Comparison of ENCODE assay signal across 17 cellular contexts in the genomic region with DNA sequence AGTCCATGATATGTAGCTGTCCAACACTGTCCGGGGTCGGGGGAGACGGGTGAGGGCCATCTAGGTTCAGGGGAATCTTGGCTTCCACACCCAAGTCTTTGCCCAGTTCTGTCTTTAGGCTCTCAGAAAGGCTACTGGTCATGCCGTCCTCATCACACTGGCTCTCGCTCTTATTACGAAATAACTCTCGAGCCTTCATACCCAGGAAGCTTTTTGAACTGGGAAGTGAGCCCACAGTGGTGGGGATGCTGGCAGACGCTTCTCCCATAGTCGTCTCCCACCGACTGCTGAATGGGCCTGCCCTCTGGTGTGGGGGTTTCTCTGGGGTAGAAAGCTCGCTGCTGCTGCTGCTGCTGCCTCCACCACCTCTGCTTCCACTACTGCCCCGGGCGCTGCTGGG. TPM values are rescaled to one million over a fixed set of nuclear protein-coding genes. Genes with fewer than 3 reads are reported as not detected.
DNase-seq lines count a peak whose midpoint lies in the region; ATAC-seq, FAIRE-seq and TF ChIP-seq lines count a peak whose summit lies in the region.
"Had no signal": no experiment of that assay in that cellular context is flagged by ENCODE, and none has a peak within 500 bp of the region (broad histone marks: within the 10 kb centered on the region; RNA-seq: fewer than 3 reads in every experiment).

No MANE protein-coding gene starts in this region.

- H3K4me3 ChIP-seq in A673 (ENCODE audit: low read depth, low read length, poor library complexity, severe bottlenecking) (no peak overlapping the region), OCI-LY7 (ENCODE audit: low read depth, low read length, poor library complexity, severe bottlenecking) (no peak overlapping the region), endothelial cell of umbilical vein (replicated peaks in 1 of 3; ENCODE audit: insufficient read depth in 1 of 3, low read depth in 1 of 3, low read length in 3 of 3) (no peak overlapping the region)

- H3K4me1 ChIP-seq in A673 (ENCODE audit: insufficient read depth, low read length, poor library complexity, severe bottlenecking): no peaks in the 10 kb centered on the region
- H3K4me1 ChIP-seq in OCI-LY7 (ENCODE audit: insufficient read depth, low read length, poor library complexity, severe bottlenecking): no peaks in the 10 kb centered on the region
- no peaks in the 10 kb centered on the region for H3K4me1 ChIP-seq in endothelial cell of umbilical vein (ENCODE audit: control insufficient read depth, extremely low read depth, insufficient read depth, low read length)

- H3K36me3 ChIP-seq in A673 (ENCODE audit: insufficient read depth, low read length, poor library complexity, severe bottlenecking) (peaks cover 34% of the 10 kb centered on the region), OCI-LY7 (ENCODE audit: insufficient read depth, low read length) (peaks cover 62% of the 10 kb centered on the region), endothelial cell of umbilical vein (ENCODE audit: control insufficient read depth in 2 of 2, extremely low read depth in 1 of 2, insufficient read depth in 2 of 2, low read length in 2 of 2) (peaks cover 11 to 40% of the 10 kb centered on the region in 2 experiments)

- BruUV-seq in A673 (replicated peaks; lab: Mats Ljungman, UMichigan) (TSS peak; percentile 15), OCI-LY7 (replicated peaks; lab: Mats Ljungman, UMichigan) (TSS peak; percentile 17), endothelial cell of umbilical vein (replicated peaks; lab: Mats Ljungman, UMichigan) (TSS peak; percentile 6)

- H3K9me3 ChIP-seq in A673 (ENCODE audit: low read depth, low read length, poor library complexity, severe bottlenecking) (no peaks in the 10 kb centered on the region), OCI-LY7 (ENCODE audit: low read length) (no peaks in the 10 kb centered on the region), endothelial cell of umbilical vein (replicated peaks; ENCODE audit: control insufficient read depth, insufficient read depth, low read length) (no peaks in the 10 kb centered on the region)

- DNase-seq in A673 (ENCODE audit: low spot score) (no peak), OCI-LY7 (ENCODE audit: low spot score) (no peak), endothelial cell of umbilical vein (ENCODE audit: low read depth, low spot score) (no peak), substantia nigra (lab: John Stamatoyannopoulos, UW) (no peak), iPS-NIHi11 (ENCODE audit: low spot score) (no peak), NCI-H1048 (lab: John Stamatoyannopoulos, UW) (no peak)
- DNase-seq: AML-193, COR-L47, MM.1S, NCI-H1105, NCI-H2107, NCI-H226, NCI-H526 treated with DMSO at 0.1 percent for 48 hours, SHP77 treated with DMSO at 0.1 percent for 48 hours had no signal

- H3K27ac ChIP-seq in A673 (ENCODE audit: low read depth, low read length, poor library complexity, severe bottlenecking) (no peak overlapping the region), OCI-LY7 (ENCODE audit: low read depth, low read length, poor library complexity, severe bottlenecking) (no peak overlapping the region), endothelial cell of umbilical vein (ENCODE audit: insufficient read depth, low read depth, low read length) (no peak overlapping the region), substantia nigra (ENCODE audit: low read depth, low read length, poor library complexity, severe bottlenecking) (peak overlapping the region; percentile 54)

- H3K4me2 ChIP-seq in OCI-LY7 (ENCODE audit: low read length) (no peak overlapping the region), endothelial cell of umbilical vein (ENCODE audit: insufficient read depth, low read length) (no peak overlapping the region)

- POLR2A ChIA-PET in A673 (lab: Charles Lee; ENCODE audit: low non-redundant PET) (no interaction called here), OCI-LY7 (lab: Charles Lee) (interaction anchor here (0.7 kb wide), 1 partner anchor 29 kb away, joined by 3 read pairs; no protein-coding TSS in a partner anchor), endothelial cell of umbilical vein (lab: Charles Lee) (no interaction called here)

- CTCF ChIA-PET in A673 (lab: Charles Lee) (no interaction called here), OCI-LY7 (lab: Charles Lee; ENCODE audit: unreplicated experiment) (no interaction called here), endothelial cell of umbilical vein (lab: Charles Lee) (no interaction called here)

- H3K9ac ChIP-seq in endothelial cell of umbilical vein (replicated peaks; ENCODE audit: extremely low read depth, insufficient read depth, low read length): no peak overlapping the region

- H4K20me1 ChIP-seq in OCI-LY7 (ENCODE audit: insufficient read depth, low read length) (no peaks in the 10 kb centered on the region), endothelial cell of umbilical vein (replicated peaks; ENCODE audit: control insufficient read depth, extremely low read depth, insufficient read depth, low read length) (no peaks in the 10 kb centered on the region)

- no peak for FAIRE-seq in endothelial cell of umbilical vein (lab: Jason Lieb, UNC)
- FAIRE-seq: H1 had no signal

- no peaks in the 10 kb centered on the region for H3K9me2 ChIP-seq in OCI-LY7 (ENCODE audit: insufficient read depth, low read length)

- TF ChIP-seq CTCF in A673 (conservative IDR thresholded peaks at IDR 0.05; ENCODE audit: low read depth, low read length) (no peak), OCI-LY7 (conservative IDR thresholded peaks at IDR 0.05; ENCODE audit: low read length) (no peak), endothelial cell of umbilical vein (IDR thresholded peaks at IDR 0.05; ENCODE audit: extremely low read depth in 1 of 2, insufficient read depth in 1 of 2, low read depth in 1 of 2, low read length in 2 of 2) (no peak)

- no peak for TF ChIP-seq POLR2A in endothelial cell of umbilical vein (IDR thresholded peaks at IDR 0.05; ENCODE audit: low read depth, low read length)

- no peak for ATAC-seq in GM19035 (IDR thresholded peaks at IDR 0.05; ENCODE audit: unreplicated experiment)

- H2AFZ ChIP-seq in OCI-LY7 (ENCODE audit: low read length): no peak overlapping the region
- H2AFZ ChIP-seq in endothelial cell of umbilical vein (ENCODE audit: low read depth, low read length): no peak overlapping the region

- no peaks in the 10 kb centered on the region for H3K9me1 ChIP-seq in endothelial cell of umbilical vein (replicated peaks; ENCODE audit: control insufficient read depth, extremely low read depth, insufficient read depth, low read length)

- no peaks in the 10 kb centered on the region for H3K79me2 ChIP-seq in OCI-LY7 (ENCODE audit: insufficient read depth, low read depth, low read length)
- H3K79me2 ChIP-seq in endothelial cell of umbilical vein (ENCODE audit: control insufficient read depth, insufficient read depth, low read length): no peaks in the 10 kb centered on the region

- dilution Hi-C loops in endothelial cell of umbilical vein (cut with MboI; ENCODE audit: extremely low pct_ligation_motif_present, low sequenced_read_pairs): no loop called here

- H3K27me3 ChIP-seq in A673 (replicated peaks; ENCODE audit: insufficient read depth, low read depth, low read length, poor library complexity): no peaks in the 10 kb centered on the region
- no peaks in the 10 kb centered on the region for H3K27me3 ChIP-seq in endothelial cell of umbilical vein (ENCODE audit: control insufficient read depth in 2 of 2, insufficient read depth in 2 of 2, low read length in 2 of 2)

- intact Hi-C loops in A673 (cut with micrococcal nuclease; ENCODE audit: unreplicated experiment) (no loop called here), OCI-LY7 (cut with micrococcal nuclease; ENCODE audit: unreplicated experiment) (no loop called here), endothelial cell of umbilical vein (cut with micrococcal nuclease) (no loop called here)

TF ChIP-seq in endothelial cell of umbilical vein, 7 proteins besides CTCF, POLR2A, EP300 and RAD21 (continues in another document):
- no peak for TF ChIP-seq GATA2 (IDR thresholded peaks at IDR 0.05; ENCODE audit: insufficient read depth, insufficient read length, low read depth, low read length)

RNA-seq across cellular contexts. Expression of gene SPACA9, which starts 17.6 kb away (rescaled TPM):
- total RNA-seq in A673 (2021) (2.1 and 4.3 TPM in 2 replicates), OCI-LY7 (2022) (5.7 and 6.4 TPM in 2 replicates), endothelial cell of umbilical vein (3.6 and 4.7 TPM in 2 replicates)
- total RNA-seq in OCI-LY7 (2014; rRNA removed; shearing (Covaris generic)): 0.72 and 1.1 TPM in 2 replicates
- 2.6 and 3.3 TPM in 2 replicates for polyA plus RNA-seq in endothelial cell of umbilical vein
- polyA plus RNA-seq in endothelial cell of umbilical vein (2011; cell fraction: cytosol; rRNA removed): 2.8 and 3.0 TPM in 2 replicates
- polyA plus RNA-seq in endothelial cell of umbilical vein (2011; cell fraction: nucleus; rRNA removed): 1.3 and 1.9 TPM in 2 replicates
- 1.8 and 5.5 TPM in 2 replicates for polyA plus RNA-seq in endothelial cell of umbilical vein (2012)
- 1.4 and 2.1 TPM in 2 replicates for polyA minus RNA-seq in endothelial cell of umbilical vein
- 4.5 TPM for polyA minus RNA-seq in endothelial cell of umbilical vein (2011; cell fraction: cytosol; rRNA and poly(A)+ RNA removed)
- polyA minus RNA-seq in endothelial cell of umbilical vein (2011; cell fraction: nucleus; rRNA and poly(A)+ RNA removed): 0.34 TPM in 1 of 2 replicates, not detected in the other

RNA-seq across cellular contexts. Expression of gene AK8, which starts 18.2 kb away (rescaled TPM):
- total RNA-seq in A673 (2021): 0.92 TPM in 1 of 2 replicates, not detected in the other
- total RNA-seq in OCI-LY7 (2014; rRNA removed; shearing (Covaris generic)): not detected in 2 replicates
- 0.27 TPM in 1 of 2 replicates, not detected in the other for total RNA-seq in OCI-LY7 (2022)
- 0.32 TPM in 1 of 2 replicates, not detected in the other for total RNA-seq in endothelial cell of umbilical vein
- 0.05 and 0.06 TPM in 2 replicates for polyA plus RNA-seq in endothelial cell of umbilical vein
- polyA plus RNA-seq in endothelial cell of umbilical vein (2011; cell fraction: cytosol; rRNA removed): 0.05 and 0.07 TPM in 2 replicates
- 0.07 and 0.08 TPM in 2 replicates for polyA plus RNA-seq in endothelial cell of umbilical vein (2011; cell fraction: nucleus; rRNA removed)
- polyA plus RNA-seq in endothelial cell of umbilical vein (2012): 0.22 and 0.24 TPM in 2 replicates
- not detected in 2 replicates for polyA minus RNA-seq in endothelial cell of umbilical vein
- polyA minus RNA-seq in endothelial cell of umbilical vein (2011; cell fraction: cytosol; rRNA and poly(A)+ RNA removed): not detected
- polyA minus RNA-seq in endothelial cell of umbilical vein (2011; cell fraction: nucleus; rRNA and poly(A)+ RNA removed): 0.24 TPM in 1 of 2 replicates, not detected in the other
- total RNA-seq: RPMI7951 had no signal

RNA-seq across cellular contexts. Expression of gene TSC1, which starts 48.2 kb away (rescaled TPM):
- total RNA-seq in A673 (2021): 40.9 and 42.5 TPM in 2 replicates
- total RNA-seq in OCI-LY7 (2014; rRNA removed; shearing (Covaris generic)): 17.9 and 28.7 TPM in 2 replicates
- total RNA-seq in OCI-LY7 (2022): 66.2 and 78.7 TPM in 2 replicates
- total RNA-seq in endothelial cell of umbilical vein: 47.6 and 51.2 TPM in 2 replicates
- 43.9 and 45.3 TPM in 2 replicates for polyA plus RNA-seq in endothelial cell of umbilical vein
- 18.6 and 19.7 TPM in 2 replicates for polyA plus RNA-seq in endothelial cell of umbilical vein (2011; cell fraction: cytosol; rRNA removed)
- polyA plus RNA-seq in endothelial cell of umbilical vein (2011; cell fraction: nucleus; rRNA removed): 250 and 252 TPM in 2 replicates
- 24.0 and 24.2 TPM in 2 replicates for polyA plus RNA-seq in endothelial cell of umbilical vein (2012)
- 182 and 191 TPM in 2 replicates for polyA minus RNA-seq in endothelial cell of umbilical vein
- polyA minus RNA-seq in endothelial cell of umbilical vein (2011; cell fraction: cytosol; rRNA and poly(A)+ RNA removed): 35.4 TPM
- 170 and 256 TPM in 2 replicates for polyA minus RNA-seq in endothelial cell of umbilical vein (2011; cell fraction: nucleus; rRNA and poly(A)+ RNA removed)
